ENCODE assay signal across 1 cellular context in genomic region chr2:219306047-219306446, GRCh38.
A peak's percentile ranks its signal among the peaks of the same experiment; 100 is the strongest.
TF ChIP-seq lines count a peak whose summit lies in the region.

No MANE protein-coding gene starts in this region.

TF ChIP-seq in HepG2, 621 proteins besides CTCF, POLR2A, EP300 and RAD21:
- TF ChIP-seq MAFF (IDR thresholded peaks at IDR 0.05; ENCODE audit: low read depth, low read length) (peak; percentile 76), MAFK (conservative IDR thresholded peaks at IDR 0.05 in 1 of 2, IDR thresholded peaks at IDR 0.05 in 1 of 2; ENCODE audit: low read length in 2 of 2) (peak; percentile 78 to 84), SPEN (CRISPR knock-in tag; IDR thresholded peaks at IDR 0.05; ENCODE audit: low read depth) (no peak), SKI (IDR thresholded peaks at IDR 0.05; ENCODE audit: partially characterized antibody) (no peak)
